In the genomic region with DNA sequence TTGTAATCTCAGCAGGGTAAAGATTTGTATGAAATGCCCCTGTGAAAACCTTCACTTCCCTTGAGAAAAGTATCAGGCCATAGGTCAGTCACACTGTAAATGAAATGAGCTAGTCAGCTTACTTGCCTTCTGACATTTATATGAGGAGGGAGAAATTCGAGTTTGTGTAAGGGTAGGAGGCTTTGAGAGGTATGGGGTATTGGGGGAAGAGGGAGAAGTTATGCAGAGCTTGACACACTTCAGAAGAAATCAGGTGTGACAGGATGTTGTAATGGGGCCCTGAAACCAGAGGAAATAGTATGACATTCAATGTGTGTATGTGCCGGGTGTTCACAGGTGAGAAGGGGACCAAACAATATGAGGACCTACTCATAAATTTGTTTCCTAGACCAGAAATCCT, we compare ENCODE assay signal across 13 cellular contexts.
DNase-seq lines count a peak whose midpoint lies in the region; ATAC-seq, FAIRE-seq and TF ChIP-seq lines count a peak whose summit lies in the region.
"Had no signal": no experiment of that assay in that cellular context is flagged by ENCODE, and none has a peak within 500 bp of the region (broad histone marks: within the 10 kb centered on the region; RNA-seq: fewer than 3 reads in every experiment).

No MANE protein-coding gene starts in this region.

- H3K36me3 ChIP-seq in HepG2 (replicated peaks in 1 of 2; ENCODE audit: control insufficient read depth in 1 of 2, insufficient read depth in 2 of 2, low read length in 2 of 2) = no peaks in the 10 kb centered on the region
- H3K36me3 ChIP-seq: upper lobe of left lung had no signal

- no peaks in the 10 kb centered on the region for H3K27me3 Mint-ChIP-seq in CD4-positive, alpha-beta T cell
- H3K27me3 Mint-ChIP-seq in activated T-helper 2 cell treated with anti-CD3 and anti-CD28 coated beads, Interferon-gamma antibody, Interleukin-2, Interleukin-4, amounts not matched to agents 10 μg/mL and 5 μg/mL and 100 μg/mL, durations not matched to agents 14 hours and 24 hours and 36 hours (ENCODE audit: low read depth) = no peaks in the 10 kb centered on the region

- no TSS peak for BruUV-seq in HepG2 (replicated peaks; lab: Mats Ljungman, UMichigan)

- no peak overlapping the region for H2AFZ ChIP-seq in HepG2 (ENCODE audit: low read length)

- TF ChIP-seq EP300 in HepG2 (IDR thresholded peaks at IDR 0.05; ENCODE audit: low read depth in 2 of 2, low read length in 2 of 2) (no peak), HepG2 (CRISPR knock-in tag; IDR thresholded peaks at IDR 0.05; ENCODE audit: borderline replicate concordance) (no peak)

- in situ Hi-C loops in HepG2 (cut with HindIII; ENCODE audit: extremely low pct_ligation_motif_present, low pct_unique_long_range_greater_than_20kb) = no loop called here

- H3K4me1 Mint-ChIP-seq in CD4-positive, alpha-beta T cell (ENCODE audit: low read depth) = peaks cover 97% of the 10 kb centered on the region
- peaks cover 63% of the 10 kb centered on the region for H3K4me1 Mint-ChIP-seq in activated T-helper 2 cell treated with anti-CD3 and anti-CD28 coated beads, Interferon-gamma antibody, Interleukin-2, Interleukin-4, amounts not matched to agents 10 μg/mL and 5 μg/mL and 100 μg/mL, durations not matched to agents 14 hours and 24 hours and 36 hours (ENCODE audit: low read depth)

- no peak for TF ChIP-seq RAD21 in HepG2 (CRISPR knock-in tag; IDR thresholded peaks at IDR 0.05)

- H3K4me3 Mint-ChIP-seq in CD4-positive, alpha-beta T cell = peak overlapping the region; percentile 44
- H3K4me3 Mint-ChIP-seq in activated T-helper 2 cell treated with anti-CD3 and anti-CD28 coated beads, Interferon-gamma antibody, Interleukin-2, Interleukin-4, amounts not matched to agents 10 μg/mL and 5 μg/mL and 100 μg/mL, durations not matched to agents 14 hours and 24 hours and 36 hours (ENCODE audit: low read depth) = no peak overlapping the region
- H3K4me3 Mint-ChIP-seq: neural crest cell had no signal

- H3K4me1 ChIP-seq in HepG2 (ENCODE audit: insufficient read depth, low read length) = no peaks in the 10 kb centered on the region

- no peak for TF ChIP-seq POLR2A in HepG2 (IDR thresholded peaks at IDR 0.05; ENCODE audit: insufficient read depth in 1 of 2, low read depth in 2 of 2, low read length in 2 of 2)

- intact Hi-C loops in CD4-positive, alpha-beta T cell (cut with DNase I, micrococcal nuclease) = loop anchor here (1.0 to 10.0 kb wide), 3 partner anchors 37 to 118 kb away; no protein-coding TSS in a partner anchor
- intact Hi-C loops in activated T-helper 2 cell treated with anti-CD3 and anti-CD28 coated beads, Interferon-gamma antibody, Interleukin-2, Interleukin-4, amounts not matched to agents 10 μg/mL and 5 μg/mL and 100 μg/mL, durations not matched to agents 14 hours and 24 hours and 36 hours (cut with micrococcal nuclease) = loop anchor here (5.0 to 10.0 kb wide), 3 partner anchors 227 to 732 kb away; a partner anchor contains a TSS
- intact Hi-C loops in HepG2 (cut with micrococcal nuclease; ENCODE audit: unreplicated experiment) = no loop called here

- H3K9me3 Mint-ChIP-seq in CD4-positive, alpha-beta T cell = no peaks in the 10 kb centered on the region
- H3K9me3 Mint-ChIP-seq in activated T-helper 2 cell treated with anti-CD3 and anti-CD28 coated beads, Interferon-gamma antibody, Interleukin-2, Interleukin-4, amounts not matched to agents 10 μg/mL and 5 μg/mL and 100 μg/mL, durations not matched to agents 14 hours and 24 hours and 36 hours = no peaks in the 10 kb centered on the region

- FAIRE-seq in HepG2 (lab: Jason Lieb, UNC) = no peak

- CTCF ChIA-PET in CD4-positive, alpha-beta T cell (lab: Charles Lee) = interaction anchor here (1.2 to 1.3 kb wide), 2 partner anchors 21 to 116 kb away, joined by 5 read pairs; a partner anchor contains a TSS
- CTCF ChIA-PET in HepG2 (lab: Yijun Ruan, JAX; ENCODE audit: low intra/inter-chr PET ratio, low total read pairs) = no interaction called here

- H3K27ac Mint-ChIP-seq in CD4-positive, alpha-beta T cell = peak overlapping the region; percentile 88
- peak overlapping the region; percentile 36 for H3K27ac Mint-ChIP-seq in activated T-helper 2 cell treated with anti-CD3 and anti-CD28 coated beads, Interferon-gamma antibody, Interleukin-2, Interleukin-4, amounts not matched to agents 10 μg/mL and 5 μg/mL and 100 μg/mL, durations not matched to agents 14 hours and 24 hours and 36 hours

- WGBS in HepG2 (ENCODE audit: low lambda C conversion rate) = 23% methylated on average over 2 of the region's 2 CpGs

- H3K36me3 Mint-ChIP-seq in CD4-positive, alpha-beta T cell (ENCODE audit: low read depth) = no peaks in the 10 kb centered on the region
- H3K36me3 Mint-ChIP-seq in activated T-helper 2 cell treated with anti-CD3 and anti-CD28 coated beads, Interferon-gamma antibody, Interleukin-2, Interleukin-4, amounts not matched to agents 10 μg/mL and 5 μg/mL and 100 μg/mL, durations not matched to agents 14 hours and 24 hours and 36 hours (ENCODE audit: low read depth) = no peaks in the 10 kb centered on the region

- no peak overlapping the region for H3K4me2 ChIP-seq in HepG2 (ENCODE audit: low read depth, low read length)

- no peaks in the 10 kb centered on the region for H3K9me3 ChIP-seq in CD4-positive, alpha-beta T cell (ENCODE audit: control insufficient read depth, low read length)
- H3K9me3 ChIP-seq in HepG2 (ENCODE audit: low read length) = no peaks in the 10 kb centered on the region
- H3K9me3 ChIP-seq: upper lobe of left lung had no signal

- DNase-seq in CD4-positive, alpha-beta T cell = peak in 5 of 10 experiments; percentile 15 to 30 (median 18)
- no peak for DNase-seq in activated T-helper 2 cell treated with anti-CD3 and anti-CD28 coated beads, Interferon-gamma antibody, Interleukin-2, Interleukin-4, amounts not matched to agents 10 μg/mL and 5 μg/mL and 100 μg/mL, durations not matched to agents 14 hours and 24 hours and 36 hours (ENCODE audit: low spot score)
- DNase-seq in HepG2 (ENCODE audit: low spot score) (no peak), DMS153 treated with DMSO at 0.1 percent for 48 hours (lab: John Stamatoyannopoulos, UW; ENCODE audit: unreplicated experiment) (no peak), NCI-H1105 treated with DMSO at 0.1 percent for 48 hours (lab: John Stamatoyannopoulos, UW) (no peak)
- no peak for DNase-seq in effector CD8-positive, alpha-beta T cell (lab: John Stamatoyannopoulos, UW)
- DNase-seq: NCI-H446; stimulated activated CD4-positive, alpha-beta T cell treated with anti-CD3 and anti-CD28 coated beads, Interleukin-2, amount 100 ng/mL, for 48 hours; SW 1271; upper lobe of left lung had no signal

- no peaks in the 10 kb centered on the region for H3K79me2 ChIP-seq in HepG2 (ENCODE audit: insufficient read depth, low read length)

- H3K4me3 ChIP-seq in HepG2 (replicated peaks in 1 of 3; ENCODE audit: insufficient read depth in 1 of 3, low read depth in 2 of 3, low read length in 3 of 3) = no peak overlapping the region
- H3K4me3 ChIP-seq: upper lobe of left lung had no signal

- POLR2A ChIA-PET in CD4-positive, alpha-beta T cell (lab: Charles Lee) = interaction anchor here (0.8 to 6.4 kb wide), 17 partner anchors 9 to 731 kb away, joined by 3 to 75 read pairs (median 6); a partner anchor contains a TSS
- POLR2A ChIA-PET in HepG2 (lab: Yijun Ruan, JAX) = no interaction called here

- peak overlapping the region; percentile 60 for H3K27ac ChIP-seq in CD4-positive, alpha-beta T cell (ENCODE audit: low read depth, low read length)
- H3K27ac ChIP-seq in HepG2 (ENCODE audit: extremely low read length, insufficient read depth, low read length) = no peak overlapping the region
- H3K27ac ChIP-seq: upper lobe of left lung had no signal

- no peaks in the 10 kb centered on the region for H4K20me1 ChIP-seq in HepG2 (ENCODE audit: insufficient read depth, low read length)

- no peak overlapping the region for H3K9ac ChIP-seq in HepG2 (ENCODE audit: insufficient read depth, low read depth, low read length)

- no peaks in the 10 kb centered on the region for H3K27me3 ChIP-seq in CD4-positive, alpha-beta T cell (ENCODE audit: control insufficient read depth, insufficient read depth, low read length)
- peaks cover 0 to 7% of the 10 kb centered on the region in 2 experiments; a peak in 1 of 5 replicates for H3K27me3 ChIP-seq in HepG2 (ENCODE audit: control insufficient read depth in 1 of 2, insufficient read depth in 2 of 2, low read length in 2 of 2)
- H3K27me3 ChIP-seq: upper lobe of left lung had no signal

- TF ChIP-seq CTCF in CD4-positive, alpha-beta T cell (IDR thresholded peaks at IDR 0.05) = no peak
- TF ChIP-seq CTCF in HepG2 (CRISPR knock-in tag; IDR thresholded peaks at IDR 0.05) = no peak

- peak; percentile 80 for ATAC-seq in CD4-positive, alpha-beta T cell (ENCODE audit: poor library complexity)
- ATAC-seq in GM18909 (IDR thresholded peaks at IDR 0.05; ENCODE audit: poor library complexity, unreplicated experiment) (peak; percentile 53), HG03103 (IDR thresholded peaks at IDR 0.05; ENCODE audit: low read depth, unreplicated experiment) (peak; percentile 53), HepG2 (no peak)

TF ChIP-seq in HepG2, 621 proteins besides CTCF, POLR2A, EP300 and RAD21 (continues in another document):
- no peak for TF ChIP-seq HNRNPUL1 (IDR thresholded peaks at IDR 0.05; ENCODE audit: low read depth, low read length)
